22 cellular contexts compared by ENCODE assay signal in genomic region chr4:140952709-140953108, GRCh38.
DNase-seq lines count a peak whose midpoint lies in the region; ATAC-seq and TF ChIP-seq lines count a peak whose summit lies in the region.
"Had no signal": no experiment of that assay in that cellular context is flagged by ENCODE, and none has a peak within 500 bp of the region (broad histone marks: within the 10 kb centered on the region; RNA-seq: fewer than 3 reads in every experiment).

No MANE protein-coding gene starts in this region.

- H2AFZ ChIP-seq in fibroblast of lung (ENCODE audit: low read length) = no peak overlapping the region
- H2AFZ ChIP-seq: neural progenitor cell had no signal

- H3K4me1 ChIP-seq in SJSA1 (replicated peaks) (peaks cover 27% of the 10 kb centered on the region), fibroblast of lung (ENCODE audit: control insufficient read depth, extremely low read depth, insufficient read depth, low read length) (no peaks in the 10 kb centered on the region)
- H3K4me1 ChIP-seq: neural progenitor cell had no signal

- DNase-seq in HS-5 (ENCODE audit: low read depth) = peak; percentile 79
- DNase-seq in SJSA1 (ENCODE audit: low read depth in 1 of 2, low spot score in 2 of 2) = no peak
- peak; percentile 59 to 74 for DNase-seq in fibroblast of lung (ENCODE audit: low read depth in 2 of 2)
- DNase-seq in skeletal muscle cell (ENCODE audit: low read depth) = peak; percentile 73
- DNase-seq: activated CD4-positive, alpha-beta T cell treated with anti-CD3 and anti-CD28 coated beads for 48 hours; activated naive CD8-positive, alpha-beta T cell treated with anti-CD3 and anti-CD28 coated beads, Interleukin-2, amount 50 U/mL, for 24 hours; CD8-positive, alpha-beta memory T cell; DMS79 treated with DMSO at 0.1 percent for 48 hours; dorsolateral prefrontal cortex; head of caudate nucleus; HFFc6; left ventricle myocardium superior; NCI-H1417; NCI-H524; small intestine; stimulated activated naive CD4-positive, alpha-beta T cell; T-cell had no signal

- no peaks in the 10 kb centered on the region for H3K9me3 ChIP-seq in SJSA1 (replicated peaks)
- H3K9me3 ChIP-seq in fibroblast of lung (ENCODE audit: control insufficient read depth, insufficient read depth, low read depth, low read length) = no peaks in the 10 kb centered on the region

- H4K20me1 ChIP-seq in fibroblast of lung (ENCODE audit: control insufficient read depth, extremely low read depth, insufficient read depth, low read length) = no peaks in the 10 kb centered on the region

- H3K4me2 ChIP-seq in fibroblast of lung (ENCODE audit: extremely low read depth, insufficient read depth, low read length) = no peak overlapping the region
- H3K4me2 ChIP-seq: neural progenitor cell had no signal

- H3K9ac ChIP-seq in fibroblast of lung (ENCODE audit: insufficient read depth, low read length) = no peak overlapping the region
- H3K9ac ChIP-seq: neural progenitor cell had no signal

- H3K27ac ChIP-seq in SJSA1 (peak overlapping the region; percentile 23; the same call in 1 of the 2 replicates), fibroblast of lung (ENCODE audit: insufficient read depth, low read length) (no peak overlapping the region)
- H3K27ac ChIP-seq: dorsolateral prefrontal cortex, neural progenitor cell, tibial nerve had no signal

- no peak overlapping the region for H3K4me3 ChIP-seq in SJSA1
- no peak overlapping the region for H3K4me3 ChIP-seq in fibroblast of lung (replicated peaks in 1 of 4; ENCODE audit: control extremely low read depth in 1 of 4, insufficient read depth in 1 of 4, low read depth in 3 of 4, low read length in 4 of 4)
- H3K4me3 ChIP-seq in skeletal muscle cell (ENCODE audit: low read depth, low read length) = no peak overlapping the region
- H3K4me3 ChIP-seq: dorsolateral prefrontal cortex, neural progenitor cell, tibial nerve had no signal

- no peak for ATAC-seq in HG03175 (IDR thresholded peaks at IDR 0.05; ENCODE audit: unreplicated experiment)
- no peak for ATAC-seq in SK-N-SH treated with all-trans-retinoic acid at 6 μM for 48 hours
- no peak for ATAC-seq in HG02852 (IDR thresholded peaks at IDR 0.05; ENCODE audit: unreplicated experiment)
- ATAC-seq: activated naive CD8-positive, alpha-beta T cell treated with anti-CD3 and anti-CD28 coated beads, Interleukin-2, amount 50 U/mL, for 24 hours; left ventricle myocardium superior; T-cell had no signal

- H3K79me2 ChIP-seq in fibroblast of lung (ENCODE audit: control insufficient read depth, insufficient read depth, low read length) = no peaks in the 10 kb centered on the region

- H3K36me3 ChIP-seq in SJSA1 (no peaks in the 10 kb centered on the region), fibroblast of lung (ENCODE audit: control insufficient read depth, insufficient read depth, low read length) (no peaks in the 10 kb centered on the region)
- H3K36me3 ChIP-seq: neural progenitor cell, tibial nerve had no signal

- H3K27me3 ChIP-seq in SJSA1 (replicated peaks) (no peaks in the 10 kb centered on the region), fibroblast of lung (ENCODE audit: control insufficient read depth, insufficient read depth, low read length) (no peaks in the 10 kb centered on the region)
- H3K27me3 ChIP-seq: dorsolateral prefrontal cortex, neural progenitor cell, tibial nerve had no signal

- no peak for TF ChIP-seq CTCF in fibroblast of lung (conservative IDR thresholded peaks at IDR 0.05 in 1 of 2, IDR thresholded peaks at IDR 0.05 in 1 of 2; ENCODE audit: low read depth in 1 of 2, low read length in 2 of 2)

TF ChIP-seq in SK-N-SH treated with all-trans-retinoic acid at 6 μM for 48 hours, 23 proteins besides CTCF, POLR2A, EP300 and RAD21:
- TF ChIP-seq ZC3H10 (CRISPR knock-in tag; IDR thresholded peaks at IDR 0.05) (no peak), TCF4 (CRISPR knock-in tag; IDR thresholded peaks at IDR 0.05; ENCODE audit: borderline replicate concordance) (no peak), BACH2 (CRISPR knock-in tag; IDR thresholded peaks at IDR 0.05; ENCODE audit: borderline replicate concordance) (no peak), CSDC2 (CRISPR knock-in tag; IDR thresholded peaks at IDR 0.05) (no peak), PATZ1 (CRISPR knock-in tag; IDR thresholded peaks at IDR 0.05; ENCODE audit: borderline replicate concordance) (no peak), RARB (CRISPR knock-in tag; IDR thresholded peaks at IDR 0.05) (no peak), ARNTL (CRISPR knock-in tag; IDR thresholded peaks at IDR 0.05; ENCODE audit: borderline replicate concordance, low read depth) (no peak), ZFP30 (CRISPR knock-in tag; IDR thresholded peaks at IDR 0.05) (no peak), CSRNP3 (CRISPR knock-in tag; IDR thresholded peaks at IDR 0.05) (no peak), ISL1 (CRISPR knock-in tag; IDR thresholded peaks at IDR 0.05) (no peak)
- TF ChIP-seq, protein P1, sequence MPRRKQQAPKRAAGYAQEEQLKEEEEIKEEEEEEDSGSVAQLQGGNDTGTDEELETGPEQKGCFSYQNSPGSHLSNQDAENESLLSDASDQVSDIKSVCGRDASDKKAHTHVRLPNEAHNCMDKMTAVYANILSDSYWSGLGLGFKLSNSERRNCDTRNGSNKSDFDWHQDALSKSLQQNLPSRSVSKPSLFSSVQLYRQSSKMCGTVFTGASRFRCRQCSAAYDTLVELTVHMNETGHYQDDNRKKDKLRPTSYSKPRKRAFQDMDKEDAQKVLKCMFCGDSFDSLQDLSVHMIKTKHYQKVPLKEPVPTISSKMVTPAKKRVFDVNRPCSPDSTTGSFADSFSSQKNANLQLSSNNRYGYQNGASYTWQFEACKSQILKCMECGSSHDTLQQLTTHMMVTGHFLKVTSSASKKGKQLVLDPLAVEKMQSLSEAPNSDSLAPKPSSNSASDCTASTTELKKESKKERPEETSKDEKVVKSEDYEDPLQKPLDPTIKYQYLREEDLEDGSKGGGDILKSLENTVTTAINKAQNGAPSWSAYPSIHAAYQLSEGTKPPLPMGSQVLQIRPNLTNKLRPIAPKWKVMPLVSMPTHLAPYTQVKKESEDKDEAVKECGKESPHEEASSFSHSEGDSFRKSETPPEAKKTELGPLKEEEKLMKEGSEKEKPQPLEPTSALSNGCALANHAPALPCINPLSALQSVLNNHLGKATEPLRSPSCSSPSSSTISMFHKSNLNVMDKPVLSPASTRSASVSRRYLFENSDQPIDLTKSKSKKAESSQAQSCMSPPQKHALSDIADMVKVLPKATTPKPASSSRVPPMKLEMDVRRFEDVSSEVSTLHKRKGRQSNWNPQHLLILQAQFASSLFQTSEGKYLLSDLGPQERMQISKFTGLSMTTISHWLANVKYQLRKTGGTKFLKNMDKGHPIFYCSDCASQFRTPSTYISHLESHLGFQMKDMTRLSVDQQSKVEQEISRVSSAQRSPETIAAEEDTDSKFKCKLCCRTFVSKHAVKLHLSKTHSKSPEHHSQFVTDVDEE (CRISPR knock-in tag; IDR thresholded peaks at IDR 0.05) = no peak
- TF ChIP-seq, protein P2, sequence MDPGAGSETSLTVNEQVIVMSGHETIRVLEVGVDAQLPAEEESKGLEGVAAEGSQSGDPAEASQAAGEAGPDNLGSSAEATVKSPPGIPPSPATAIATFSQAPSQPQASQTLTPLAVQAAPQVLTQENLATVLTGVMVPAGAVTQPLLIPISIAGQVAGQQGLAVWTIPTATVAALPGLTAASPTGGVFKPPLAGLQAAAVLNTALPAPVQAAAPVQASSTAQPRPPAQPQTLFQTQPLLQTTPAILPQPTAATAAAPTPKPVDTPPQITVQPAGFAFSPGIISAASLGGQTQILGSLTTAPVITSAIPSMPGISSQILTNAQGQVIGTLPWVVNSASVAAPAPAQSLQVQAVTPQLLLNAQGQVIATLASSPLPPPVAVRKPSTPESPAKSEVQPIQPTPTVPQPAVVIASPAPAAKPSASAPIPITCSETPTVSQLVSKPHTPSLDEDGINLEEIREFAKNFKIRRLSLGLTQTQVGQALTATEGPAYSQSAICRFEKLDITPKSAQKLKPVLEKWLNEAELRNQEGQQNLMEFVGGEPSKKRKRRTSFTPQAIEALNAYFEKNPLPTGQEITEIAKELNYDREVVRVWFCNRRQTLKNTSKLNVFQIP (CRISPR knock-in tag; IDR thresholded peaks at IDR 0.05; ENCODE audit: borderline replicate concordance, low read depth) = no peak

Comparison
In these comparisons a context has a peak if more than half of its experiments do, and no peak if none do; other contexts are left out.
1. DNase-seq: peak in HS-5 (single experiment), fibroblast of lung (2 of 2) and skeletal muscle cell (single experiment); none in SJSA1 (0 of 2).